ENCODE assay signal across 20 cellular contexts in the genomic region with DNA sequence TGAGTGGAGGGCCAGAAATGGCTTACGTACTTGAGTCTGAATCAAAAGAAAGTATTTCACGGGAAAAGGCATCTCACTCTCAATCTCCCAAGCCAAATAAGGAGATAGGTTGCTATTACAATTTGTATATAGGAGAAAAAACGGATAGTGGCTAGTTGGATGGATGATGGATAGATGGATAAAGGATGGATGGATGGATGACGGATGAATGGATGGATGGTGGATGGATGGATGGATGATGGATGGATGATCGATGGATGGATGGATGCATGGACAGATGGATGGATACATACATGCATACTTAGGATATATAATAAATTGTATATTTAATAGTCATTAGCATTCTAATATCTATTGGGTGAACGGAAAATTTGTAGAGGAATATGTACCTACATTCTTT.
DNase-seq lines count a peak whose midpoint lies in the region; ATAC-seq, FAIRE-seq and TF ChIP-seq lines count a peak whose summit lies in the region.
"Had no signal": no experiment of that assay in that cellular context is flagged by ENCODE, and none has a peak within 500 bp of the region (broad histone marks: within the 10 kb centered on the region; RNA-seq: fewer than 3 reads in every experiment).

No MANE protein-coding gene starts in this region.

- peak; percentile 50 for FAIRE-seq in urothelium cell line (lab: Jason Lieb, UNC)
- FAIRE-seq: A549, D721Med, G401.6, GM12891, GM19239 had no signal

- H3K36me3 ChIP-seq in HEK293 (ENCODE audit: control insufficient read depth in 2 of 2, insufficient read depth in 1 of 2, low read length in 2 of 2) = no peaks in the 10 kb centered on the region
- no peaks in the 10 kb centered on the region for H3K36me3 ChIP-seq in KMS-11 (ENCODE audit: insufficient read depth)
- H3K36me3 ChIP-seq: BLaER1 treated with 17β-estradiol and CSF1 and Interleukin-3, amounts not matched to agents 10 nM and 100 nM had no signal

- H3K79me2 ChIP-seq in KMS-11 (ENCODE audit: insufficient read depth, low read depth) = no peaks in the 10 kb centered on the region

- no peak overlapping the region for H2AFZ ChIP-seq in KMS-11 (ENCODE audit: low read depth)

- TF ChIP-seq CTCF in HEK293 (tag by site-specific recombination; IDR thresholded peaks at IDR 0.05) = no peak
- no peak for TF ChIP-seq CTCF in KMS-11 (conservative IDR thresholded peaks at IDR 0.05; ENCODE audit: low read depth, low read length)

- H3K27ac ChIP-seq in HEK293 (ENCODE audit: extremely low read depth, low read depth, low read length) (no peak overlapping the region), KMS-11 (no peak overlapping the region)
- H3K27ac ChIP-seq: 22Rv1; A549; BLaER1 treated with 17β-estradiol and CSF1 and Interleukin-3, amounts not matched to agents 10 nM and 100 nM; C4-2B had no signal

- H3K4me2 ChIP-seq in KMS-11 = peak overlapping the region; percentile 17; the same call in 1 of the 2 replicates
- H3K4me2 ChIP-seq: A549 had no signal

- DNase-seq in urothelium cell line (ENCODE audit: low spot score) (no peak), NCI-H345 (lab: John Stamatoyannopoulos, UW) (no peak)
- DNase-seq: AML-193; Caco-2; Calu3; CD4-positive, alpha-beta T cell; CD8-positive, alpha-beta T cell; DMS79 treated with DMSO at 0.1 percent for 48 hours; GF-D8 had no signal

- H3K4me3 ChIP-seq in HEK293 (ENCODE audit: low read depth, low read length) = no peak overlapping the region
- no peak overlapping the region for H3K4me3 ChIP-seq in KMS-11 (IDR thresholded peaks at IDR 0.05; ENCODE audit: insufficient read depth, low read depth, low read length)
- H3K4me3 ChIP-seq: A549; BLaER1 treated with 17β-estradiol and CSF1 and Interleukin-3, amounts not matched to agents 10 nM and 100 nM had no signal

- H3K27me3 ChIP-seq in KMS-11 (ENCODE audit: insufficient read depth, low read depth) = no peaks in the 10 kb centered on the region
- H3K27me3 ChIP-seq: BLaER1 treated with 17β-estradiol and CSF1 and Interleukin-3, amounts not matched to agents 10 nM and 100 nM had no signal

- no peaks in the 10 kb centered on the region for H4K20me1 ChIP-seq in KMS-11 (ENCODE audit: insufficient read depth)
- H4K20me1 ChIP-seq: BLaER1 treated with 17β-estradiol and CSF1 and Interleukin-3, amounts not matched to agents 10 nM and 100 nM had no signal

- H3K4me1 ChIP-seq in HEK293 (ENCODE audit: control insufficient read depth, insufficient read depth, low read length) = peaks cover 3% of the 10 kb centered on the region; the same call in 1 of the 2 replicates
- peaks cover 12% of the 10 kb centered on the region for H3K4me1 ChIP-seq in KMS-11 (ENCODE audit: low read depth, poor library complexity, severe bottlenecking)

- CTCF ChIA-PET in HEK293 (lab: Yijun Ruan, JAX) = no interaction called here

- no peak for ATAC-seq in HG03439 (IDR thresholded peaks at IDR 0.05; ENCODE audit: unreplicated experiment)
- ATAC-seq: A549; CD8-positive, alpha-beta T cell had no signal

- H3K9me3 ChIP-seq in HEK293 (ENCODE audit: control insufficient read depth, insufficient read depth, low read depth, low read length) = no peaks in the 10 kb centered on the region
- H3K9me3 ChIP-seq: A549, Caco-2 had no signal

- POLR2A ChIA-PET in HEK293 (lab: Yijun Ruan, JAX) = no interaction called here

- no peak overlapping the region for H3K9ac ChIP-seq in KMS-11
- H3K9ac ChIP-seq: BLaER1 treated with 17β-estradiol and CSF1 and Interleukin-3, amounts not matched to agents 10 nM and 100 nM had no signal

TF ChIP-seq in HEK293, 187 proteins besides CTCF, POLR2A, EP300 and RAD21:
- TF ChIP-seq ZBTB17 (tag by site-specific recombination; IDR thresholded peaks at IDR 0.05) = peak; percentile 96
- TF ChIP-seq ZNF354C (tag by site-specific recombination; IDR thresholded peaks at IDR 0.05; ENCODE audit: borderline replicate concordance, low read depth) = no peak
- peak; percentile 75 for TF ChIP-seq ZNF366 (tag by site-specific recombination; conservative IDR thresholded peaks at IDR 0.05)
